In genomic region chr16:73321942-73322341, GRCh38 we compare ENCODE assay signal across 30 cellular contexts.
"Had no signal": no experiment of that assay in that cellular context is flagged by ENCODE, and none has a peak within 500 bp of the region (broad histone marks: within the 10 kb centered on the region; RNA-seq: fewer than 3 reads in every experiment).

No MANE protein-coding gene starts in this region.

- H3K9me3 Mint-ChIP-seq: activated CD4-positive, alpha-beta T cell treated with anti-CD3 and anti-CD28 coated beads, Interleukin-2, amount 10 ng/mL, durations not matched to agents 7 days and 5 days; activated naive CD8-positive, alpha-beta T cell treated with anti-CD3 and anti-CD28 coated beads, Interleukin-2, amount 10 ng/mL, durations not matched to agents 7 days and 5 days; dendritic cell treated with granulocyte-macrophage colony-stimulating factor and Interleukin-4, amounts not matched to agents 40 ng/mL and 50 ng/mL, for 4 days; endodermal cell had no signal

- ATAC-seq: activated naive CD4-positive, alpha-beta T cell treated with anti-CD3 and anti-CD28 coated beads, Interleukin-2, amount 50 U/mL, for 72 hours; activated T-cell treated with anti-CD3 and anti-CD28 coated beads, Interleukin-2, amount 50 U/mL, for 72 hours; esophagus mucosa; gastrocnemius medialis; heart left ventricle had no signal

- H3K4me1 Mint-ChIP-seq: activated CD4-positive, alpha-beta memory T cell treated with anti-CD3 and anti-CD28 coated beads, Interleukin-2, amount 10 ng/mL, durations not matched to agents 7 days and 5 days; activated CD4-positive, alpha-beta T cell treated with anti-CD3 and anti-CD28 coated beads, Interleukin-2, amount 10 ng/mL, durations not matched to agents 7 days and 5 days; activated naive CD4-positive, alpha-beta T cell treated with anti-CD3 and anti-CD28 coated beads, Interleukin-2, amount 10 ng/mL, durations not matched to agents 7 days and 5 days; activated naive CD8-positive, alpha-beta T cell treated with anti-CD3 and anti-CD28 coated beads, Interleukin-2, amount 10 ng/mL, durations not matched to agents 7 days and 5 days; central memory CD8-positive, alpha-beta T cell; endodermal cell had no signal

- DNase-seq: activated CD4-positive, alpha-beta memory T cell treated with anti-CD3 and anti-CD28 coated beads, Interleukin-2, amount 10 ng/mL, durations not matched to agents 7 days and 5 days; activated CD4-positive, alpha-beta T cell treated with anti-CD3 and anti-CD28 coated beads for 1 hour; activated CD4-positive, alpha-beta T cell treated with anti-CD3 and anti-CD28 coated beads for 4 hours; activated CD4-positive, alpha-beta T cell treated with anti-CD3 and anti-CD28 coated beads, Interleukin-2, amount 10 ng/mL, durations not matched to agents 7 days and 5 days; activated CD4-positive, alpha-beta T cell treated with anti-CD3 and anti-CD28 coated beads, Interleukin-2, amount 50 U/mL, for 4 hours; activated CD8-positive, alpha-beta memory T cell treated with anti-CD3 and anti-CD28 coated beads, Interleukin-2, amount 50 U/mL, for 48 hours; activated gamma-delta T cell; activated naive CD4-positive, alpha-beta T cell; activated naive CD4-positive, alpha-beta T cell treated with anti-CD3 and anti-CD28 coated beads, Interleukin-2, amount 10 ng/mL, durations not matched to agents 7 days and 5 days; activated naive CD8-positive, alpha-beta T cell treated with anti-CD3 and anti-CD28 coated beads, Interleukin-2, amount 10 ng/mL, durations not matched to agents 7 days and 5 days; activated T-cell treated with anti-CD3 and anti-CD28 coated beads for 4 hours; activated T-cell treated with anti-CD3 and anti-CD28 coated beads, Interleukin-2, amount 50 U/mL, for 24 hours; activated T-cell treated with anti-CD3 and anti-CD28 coated beads, Interleukin-2, amount 50 U/mL, for 72 hours; dorsolateral prefrontal cortex; effector memory CD4-positive, alpha-beta T cell; endodermal cell; foreskin fibroblast; gastrocnemius medialis; glutamatergic neuron; heart left ventricle; T-helper 2 cell had no signal

- H3K4me1 ChIP-seq: ascending aorta, breast epithelium, gastrocnemius medialis, heart left ventricle had no signal

- H3K27me3 Mint-ChIP-seq: activated CD4-positive, alpha-beta memory T cell treated with anti-CD3 and anti-CD28 coated beads, Interleukin-2, amount 10 ng/mL, durations not matched to agents 7 days and 5 days; activated CD4-positive, alpha-beta T cell treated with anti-CD3 and anti-CD28 coated beads, Interleukin-2, amount 10 ng/mL, durations not matched to agents 7 days and 5 days; activated naive CD4-positive, alpha-beta T cell treated with anti-CD3 and anti-CD28 coated beads, Interleukin-2, amount 10 ng/mL, durations not matched to agents 7 days and 5 days; activated naive CD8-positive, alpha-beta T cell treated with anti-CD3 and anti-CD28 coated beads, Interleukin-2, amount 10 ng/mL, durations not matched to agents 7 days and 5 days; activated T-cell treated with anti-CD3 and anti-CD28 coated beads, Interleukin-2, amount 50 U/mL, for 24 hours; central memory CD8-positive, alpha-beta T cell had no signal

- H3K36me3 ChIP-seq: ascending aorta, breast epithelium, cardiac muscle cell, gastrocnemius medialis, heart left ventricle had no signal

- H3K4me3 ChIP-seq: ascending aorta, breast epithelium, cardiac muscle cell, coronary artery, dorsolateral prefrontal cortex, gastrocnemius medialis, heart left ventricle had no signal

- H3K4me3 Mint-ChIP-seq: activated CD4-positive, alpha-beta memory T cell treated with anti-CD3 and anti-CD28 coated beads, Interleukin-2, amount 10 ng/mL, durations not matched to agents 7 days and 5 days; activated CD4-positive, alpha-beta T cell treated with anti-CD3 and anti-CD28 coated beads, Interleukin-2, amount 10 ng/mL, durations not matched to agents 7 days and 5 days; activated naive CD4-positive, alpha-beta T cell treated with anti-CD3 and anti-CD28 coated beads, Interleukin-2, amount 10 ng/mL, durations not matched to agents 7 days and 5 days; activated naive CD8-positive, alpha-beta T cell treated with anti-CD3 and anti-CD28 coated beads, Interleukin-2, amount 10 ng/mL, durations not matched to agents 7 days and 5 days; activated T-cell treated with anti-CD3 and anti-CD28 coated beads, Interleukin-2, amount 50 U/mL, for 24 hours; activated T-cell treated with anti-CD3 and anti-CD28 coated beads, Interleukin-2, amount 50 U/mL, for 72 hours; central memory CD8-positive, alpha-beta T cell; dendritic cell treated with granulocyte-macrophage colony-stimulating factor and Interleukin-4, amounts not matched to agents 40 ng/mL and 50 ng/mL, for 4 days; endodermal cell had no signal

- H3K9me3 ChIP-seq: ascending aorta, breast epithelium, gastrocnemius medialis, heart left ventricle had no signal

- H3K27me3 ChIP-seq: ascending aorta, breast epithelium, cardiac muscle cell, dorsolateral prefrontal cortex, gastrocnemius medialis, heart left ventricle had no signal

- H3K27ac Mint-ChIP-seq: activated CD4-positive, alpha-beta memory T cell treated with anti-CD3 and anti-CD28 coated beads, Interleukin-2, amount 10 ng/mL, durations not matched to agents 7 days and 5 days; activated CD4-positive, alpha-beta T cell treated with anti-CD3 and anti-CD28 coated beads, Interleukin-2, amount 10 ng/mL, durations not matched to agents 7 days and 5 days; activated naive CD4-positive, alpha-beta T cell treated with anti-CD3 and anti-CD28 coated beads, Interleukin-2, amount 10 ng/mL, durations not matched to agents 7 days and 5 days; activated naive CD4-positive, alpha-beta T cell treated with anti-CD3 and anti-CD28 coated beads, Interleukin-2, amount 50 U/mL, for 72 hours; activated naive CD8-positive, alpha-beta T cell treated with anti-CD3 and anti-CD28 coated beads, Interleukin-2, amount 10 ng/mL, durations not matched to agents 7 days and 5 days; activated T-cell treated with anti-CD3 and anti-CD28 coated beads, Interleukin-2, amount 50 U/mL, for 24 hours; activated T-cell treated with anti-CD3 and anti-CD28 coated beads, Interleukin-2, amount 50 U/mL, for 72 hours; dendritic cell treated with granulocyte-macrophage colony-stimulating factor and Interleukin-4, amounts not matched to agents 40 ng/mL and 50 ng/mL, for 4 days; endodermal cell had no signal

- H3K27ac ChIP-seq: ascending aorta, breast epithelium, cardiac muscle cell, coronary artery, gastrocnemius medialis, heart left ventricle had no signal

- H3K36me3 Mint-ChIP-seq: activated naive CD4-positive, alpha-beta T cell treated with anti-CD3 and anti-CD28 coated beads, Interleukin-2, amount 10 ng/mL, durations not matched to agents 7 days and 5 days; activated naive CD4-positive, alpha-beta T cell treated with anti-CD3 and anti-CD28 coated beads, Interleukin-2, amount 50 U/mL, for 72 hours; activated naive CD8-positive, alpha-beta T cell treated with anti-CD3 and anti-CD28 coated beads, Interleukin-2, amount 10 ng/mL, durations not matched to agents 7 days and 5 days; brain had no signal
